ENCODE assay signal across 9 cellular contexts in the genomic region with DNA sequence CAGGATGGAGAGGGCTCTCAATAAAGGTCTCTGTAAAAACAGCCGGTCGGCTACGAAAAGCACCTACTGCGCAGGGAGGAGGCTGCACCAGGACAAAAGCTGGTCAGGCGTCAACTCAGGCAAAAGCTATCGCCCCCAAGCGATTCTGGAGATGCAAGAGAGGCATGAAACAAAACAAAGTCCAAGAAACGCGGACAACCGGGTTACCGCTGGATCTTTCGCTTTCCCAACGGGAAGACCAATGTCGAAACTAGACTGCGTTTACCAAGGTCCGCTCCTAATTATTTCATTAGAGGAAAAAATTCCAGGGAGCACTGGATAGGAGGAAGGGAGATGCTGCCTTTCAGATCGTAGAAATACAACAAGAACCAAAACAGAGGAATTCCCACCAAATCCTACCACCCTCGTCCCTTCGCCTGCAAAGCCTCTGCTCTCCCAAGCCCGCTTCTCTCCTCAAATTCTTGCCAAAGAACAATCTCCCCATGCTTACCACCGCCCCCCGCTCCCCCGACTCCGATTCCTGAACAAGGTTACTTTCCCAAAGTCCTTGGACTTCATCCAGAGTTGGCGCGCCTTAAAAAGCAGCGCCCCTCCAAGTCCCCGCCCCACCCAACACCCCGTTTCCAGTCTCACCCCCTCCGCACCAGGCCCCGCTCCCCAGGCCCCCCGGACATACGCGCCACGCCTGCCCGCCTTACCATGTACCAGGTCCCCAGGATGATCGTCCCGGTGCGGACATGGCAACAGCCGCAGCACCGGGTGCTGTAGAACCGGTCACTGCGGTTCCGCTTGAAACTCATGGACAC. TPM values are rescaled to one million over a fixed set of nuclear protein-coding genes. Genes with fewer than 3 reads are reported as not detected.
DNase-seq lines count a peak whose midpoint lies in the region; ATAC-seq lines count a peak whose summit lies in the region.
"Had no signal": no experiment of that assay in that cellular context is flagged by ENCODE, and none has a peak within 500 bp of the region (broad histone marks: within the 10 kb centered on the region; RNA-seq: fewer than 3 reads in every experiment).

No MANE protein-coding gene starts in this region.

- peak; percentile 79 for DNase-seq in G401 (ENCODE audit: low spot score)
- peak; percentile 66 for DNase-seq in HT1080 (ENCODE audit: low read depth)
- DNase-seq in SK-MEL-5 (ENCODE audit: low read depth, low spot score): peak; percentile 66
- peak; percentile 76 for DNase-seq in cerebellar cortex (ENCODE audit: low spot score)
- DNase-seq in islet precursor cell: peak; percentile 82
- DNase-seq in SK-N-DZ (ENCODE audit: low spot score): no peak

- in situ Hi-C loops in G401 (cut with HindIII; ENCODE audit: low sequenced_read_pairs) (no loop called here), SK-MEL-5 (cut with HindIII; ENCODE audit: low pct_unique_long_range_greater_than_20kb, low sequenced_read_pairs) (no loop called here)

- peak overlapping the region; percentile 77 to 100 (median 97) for H3K27ac ChIP-seq in skin epidermis

- peak; percentile 28 for ATAC-seq in GM21447 (IDR thresholded peaks at IDR 0.05; ENCODE audit: unreplicated experiment)

- H3K4me3 ChIP-seq in skin epidermis: peak overlapping the region; percentile 52 to 97 (median 77)

RNA-seq across cellular contexts. Expression of a gene that starts 0.5 kb away (rescaled TPM):
- total RNA-seq in G401 (2014; rRNA removed; shearing (Covaris generic)): 82.0 and 98.8 TPM in 2 replicates
- total RNA-seq in HT1080 (2014; rRNA removed; shearing (Covaris generic)): 21.3 and 36.6 TPM in 2 replicates
- 121 and 125 TPM in 2 replicates for polyA plus RNA-seq in HT1080 (2015; cell fraction: cytosol; rRNA removed)
- polyA plus RNA-seq in HT1080 (2015; cell fraction: nucleus; rRNA removed): 118 and 119 TPM in 2 replicates
- 105 and 108 TPM in 2 replicates for total RNA-seq in SK-MEL-5 (2014; rRNA removed; shearing (Covaris generic))
- polyA plus RNA-seq in SK-MEL-5 (2015; cell fraction: cytosol; rRNA removed): 226 and 249 TPM in 2 replicates
- 38.1 and 62.3 TPM in 2 replicates for polyA plus RNA-seq in SK-MEL-5 (2015; cell fraction: nucleus; rRNA removed)
- polyA plus RNA-seq in SK-N-DZ (2014; cell fraction: cytosol; rRNA removed): 49.3 and 50.3 TPM in 2 replicates
- 24.4 and 25.4 TPM in 2 replicates for polyA plus RNA-seq in SK-N-DZ (2014; cell fraction: nucleus; rRNA removed)

RNA-seq across cellular contexts. Expression of a gene that starts 38.4 kb away (rescaled TPM):
- total RNA-seq in G401 (2014; rRNA removed; shearing (Covaris generic)): not detected in 2 replicates
- total RNA-seq in HT1080 (2014; rRNA removed; shearing (Covaris generic)): 0.07 and 0.47 TPM in 2 replicates
- polyA plus RNA-seq in HT1080 (2015; cell fraction: cytosol; rRNA removed): 1.0 and 1.1 TPM in 2 replicates
- 0.51 and 1.3 TPM in 2 replicates for polyA plus RNA-seq in HT1080 (2015; cell fraction: nucleus; rRNA removed)
- total RNA-seq in SK-MEL-5 (2014; rRNA removed; shearing (Covaris generic)): 0.34 TPM in 1 of 2 replicates, not detected in the other
- 0.39 and 0.87 TPM in 2 replicates for polyA plus RNA-seq in SK-MEL-5 (2015; cell fraction: cytosol; rRNA removed)
- 0.17 TPM in 1 of 2 replicates, not detected in the other for polyA plus RNA-seq in SK-MEL-5 (2015; cell fraction: nucleus; rRNA removed)
- polyA plus RNA-seq in SK-N-DZ (2014; cell fraction: cytosol; rRNA removed): 1.6 and 2.1 TPM in 2 replicates
- polyA plus RNA-seq in SK-N-DZ (2014; cell fraction: nucleus; rRNA removed): 1.8 and 3.2 TPM in 2 replicates
- polyA plus RNA-seq: immature natural killer cell had no signal
